ENCODE assay signal across 8 cellular contexts in the genomic region with DNA sequence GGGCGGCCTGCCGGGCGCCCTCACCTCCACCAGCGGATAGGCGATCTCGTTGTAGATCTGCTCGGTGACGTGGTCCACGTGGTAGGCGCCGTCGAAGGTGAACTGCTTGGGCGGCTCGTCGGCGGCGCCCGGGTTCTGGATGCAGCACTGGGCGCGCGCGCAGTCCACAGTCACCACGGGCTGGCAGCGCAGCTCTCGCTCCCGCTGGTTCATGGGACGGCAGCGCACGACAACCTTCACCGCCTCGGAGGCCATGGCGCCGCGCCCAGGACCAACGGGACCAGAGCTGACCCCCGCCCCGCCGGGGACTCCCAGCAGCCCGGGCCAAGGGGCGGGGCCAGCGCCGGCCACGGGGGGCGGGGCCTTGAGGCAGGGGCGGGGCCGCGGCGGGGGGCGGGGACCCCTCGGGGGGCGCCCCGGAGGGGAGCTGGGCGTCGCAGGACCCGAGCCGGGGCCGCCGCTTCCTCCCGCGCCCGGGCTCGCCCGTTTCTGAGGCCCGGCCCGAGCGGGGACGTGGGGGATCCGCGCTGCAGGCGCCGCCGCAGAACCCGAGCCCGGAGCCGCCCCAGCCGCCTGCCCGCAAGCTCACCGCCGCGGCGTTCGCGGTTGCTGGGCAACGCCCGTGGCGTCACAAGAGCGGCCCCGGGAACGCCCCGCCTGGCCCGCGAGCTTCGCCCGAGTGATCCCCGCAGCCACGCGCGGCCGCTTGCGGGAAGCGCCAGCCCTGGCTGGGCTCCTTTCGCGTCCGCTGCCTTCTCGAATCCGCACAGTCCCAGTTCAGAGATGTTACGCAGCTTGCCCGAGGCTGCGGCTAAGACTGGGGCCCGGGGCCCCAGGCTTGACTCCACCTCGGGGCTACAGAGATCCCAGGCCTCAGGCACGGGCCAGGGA. TPM values are rescaled to one million over a fixed set of nuclear protein-coding genes. Genes with fewer than 3 reads are reported as not detected.
DNase-seq lines count a peak whose midpoint lies in the region; ATAC-seq, FAIRE-seq and TF ChIP-seq lines count a peak whose summit lies in the region.

A gene (minus strand): TSS at position 556 of the 891 bp plus-strand sequence. CDS start 301 bp downstream, at position 255.

- peaks cover 43% of the 10 kb centered on the region for H3K27me3 Mint-ChIP-seq in activated T-helper 2 cell treated with anti-CD3 and anti-CD28 coated beads, Interferon-gamma antibody, Interleukin-2, Interleukin-4, amounts not matched to agents 10 μg/mL and 5 μg/mL and 100 μg/mL, durations not matched to agents 14 hours and 24 hours and 36 hours (ENCODE audit: low read depth)
- H3K27me3 Mint-ChIP-seq in nephron progenitor cell (ENCODE audit: low read depth, poor library complexity), result peaks cover 35% of the 10 kb centered on the region

- H3K27ac Mint-ChIP-seq in activated T-helper 2 cell treated with anti-CD3 and anti-CD28 coated beads, Interferon-gamma antibody, Interleukin-2, Interleukin-4, amounts not matched to agents 10 μg/mL and 5 μg/mL and 100 μg/mL, durations not matched to agents 14 hours and 24 hours and 36 hours, result no peak within 1 kb of the TSS
- no peak within 1 kb of the TSS for H3K27ac Mint-ChIP-seq in nephron progenitor cell

- in situ Hi-C loops in ACHN (cut with HindIII; ENCODE audit: low pct_ligation_motif_present, low pct_unique_long_range_greater_than_20kb, low sequenced_read_pairs), result no loop called here

- no peaks in the 10 kb centered on the region for H3K27me3 ChIP-seq in thoracic aorta (replicated peaks; ENCODE audit: insufficient read depth)

- DNase-seq in ACHN (peak; percentile 84), GM18507 (ENCODE audit: extremely low spot score, insufficient read length, low read depth) (peak; percentile 59), OCI-M1 (lab: John Stamatoyannopoulos, UW) (peak; percentile 65), fibroblast of peridontal ligament (ENCODE audit: extremely low read depth) (peak; percentile 65), nephron progenitor cell (peak; percentile 88), thoracic aorta (ENCODE audit: low spot score) (no peak)
- DNase-seq in activated T-helper 2 cell treated with anti-CD3 and anti-CD28 coated beads, Interferon-gamma antibody, Interleukin-2, Interleukin-4, amounts not matched to agents 10 μg/mL and 5 μg/mL and 100 μg/mL, durations not matched to agents 14 hours and 24 hours and 36 hours (ENCODE audit: low spot score), result peak; percentile 65

- peaks cover 2% of the 10 kb centered on the region for H3K4me1 Mint-ChIP-seq in activated T-helper 2 cell treated with anti-CD3 and anti-CD28 coated beads, Interferon-gamma antibody, Interleukin-2, Interleukin-4, amounts not matched to agents 10 μg/mL and 5 μg/mL and 100 μg/mL, durations not matched to agents 14 hours and 24 hours and 36 hours (ENCODE audit: low read depth)
- peaks cover 24% of the 10 kb centered on the region for H3K4me1 Mint-ChIP-seq in nephron progenitor cell

- intact Hi-C loops in activated T-helper 2 cell treated with anti-CD3 and anti-CD28 coated beads, Interferon-gamma antibody, Interleukin-2, Interleukin-4, amounts not matched to agents 10 μg/mL and 5 μg/mL and 100 μg/mL, durations not matched to agents 14 hours and 24 hours and 36 hours (cut with micrococcal nuclease), result no loop called here

- H3K4me3 ChIP-seq in thoracic aorta, result peak within 1 kb of the TSS; percentile 71

- no peaks in the 10 kb centered on the region for H3K36me3 Mint-ChIP-seq in activated T-helper 2 cell treated with anti-CD3 and anti-CD28 coated beads, Interferon-gamma antibody, Interleukin-2, Interleukin-4, amounts not matched to agents 10 μg/mL and 5 μg/mL and 100 μg/mL, durations not matched to agents 14 hours and 24 hours and 36 hours (ENCODE audit: low read depth)
- no peaks in the 10 kb centered on the region for H3K36me3 Mint-ChIP-seq in nephron progenitor cell (ENCODE audit: low read depth)

- peak within 1 kb of the TSS; percentile 56 for H3K4me3 Mint-ChIP-seq in activated T-helper 2 cell treated with anti-CD3 and anti-CD28 coated beads, Interferon-gamma antibody, Interleukin-2, Interleukin-4, amounts not matched to agents 10 μg/mL and 5 μg/mL and 100 μg/mL, durations not matched to agents 14 hours and 24 hours and 36 hours (ENCODE audit: low read depth)
- H3K4me3 Mint-ChIP-seq in nephron progenitor cell, result peak within 1 kb of the TSS; percentile 77

- no peaks in the 10 kb centered on the region for H3K36me3 ChIP-seq in thoracic aorta

- ATAC-seq in thoracic aorta (ENCODE audit: insufficient number of reproducible peaks, low FRiP score, low read depth) (no peak), HG03442 (IDR thresholded peaks at IDR 0.05; ENCODE audit: unreplicated experiment) (no peak)

- H3K9me3 Mint-ChIP-seq in activated T-helper 2 cell treated with anti-CD3 and anti-CD28 coated beads, Interferon-gamma antibody, Interleukin-2, Interleukin-4, amounts not matched to agents 10 μg/mL and 5 μg/mL and 100 μg/mL, durations not matched to agents 14 hours and 24 hours and 36 hours, result no peaks in the 10 kb centered on the region
- no peaks in the 10 kb centered on the region for H3K9me3 Mint-ChIP-seq in nephron progenitor cell

- no peak for TF ChIP-seq CTCF in nephron progenitor cell (IDR thresholded peaks at IDR 0.05)
- TF ChIP-seq CTCF in thoracic aorta (IDR thresholded peaks at IDR 0.05), result no peak

- H3K27ac ChIP-seq in thoracic aorta, result no peak within 1 kb of the TSS

- no peaks in the 10 kb centered on the region for H3K9me3 ChIP-seq in thoracic aorta

- FAIRE-seq in GM18507 (lab: Jason Lieb, UNC), result no peak

- H3K4me1 ChIP-seq in thoracic aorta (ENCODE audit: control insufficient read depth in 1 of 2, low read depth in 2 of 2), result peaks cover 4% of the 10 kb centered on the region in 2 donors

RNA-seq across cellular contexts. Expression of the gene that starts here (rescaled TPM):
- 0.09 TPM in 1 of 2 replicates, not detected in the other for total RNA-seq in activated T-helper 2 cell treated with anti-CD3 and anti-CD28 coated beads, Interferon-gamma antibody, Interleukin-2, Interleukin-4, amounts not matched to agents 10 μg/mL and 5 μg/mL and 100 μg/mL, durations not matched to agents 14 hours and 24 hours and 36 hours
- 1 to 10 TPM in 1 of 2 donors, under 1 TPM in 1; 0.68 to 3.2 TPM for total RNA-seq in thoracic aorta

Comparison
In these comparisons a context has a peak if more than half of its experiments do, and no peak if none do; other contexts are left out.
1. Peak in DNase-seq in activated T-helper 2 cell treated with anti-CD3 and anti-CD28 coated beads, Interferon-gamma antibody, Interleukin-2, Interleukin-4, amounts not matched to agents 10 μg/mL and 5 μg/mL and 100 μg/mL, durations not matched to agents 14 hours and 24 hours and 36 hours; RNA of the gene not detected or under 1 TPM.